1 cellular context compared by ENCODE assay signal in the genomic region with DNA sequence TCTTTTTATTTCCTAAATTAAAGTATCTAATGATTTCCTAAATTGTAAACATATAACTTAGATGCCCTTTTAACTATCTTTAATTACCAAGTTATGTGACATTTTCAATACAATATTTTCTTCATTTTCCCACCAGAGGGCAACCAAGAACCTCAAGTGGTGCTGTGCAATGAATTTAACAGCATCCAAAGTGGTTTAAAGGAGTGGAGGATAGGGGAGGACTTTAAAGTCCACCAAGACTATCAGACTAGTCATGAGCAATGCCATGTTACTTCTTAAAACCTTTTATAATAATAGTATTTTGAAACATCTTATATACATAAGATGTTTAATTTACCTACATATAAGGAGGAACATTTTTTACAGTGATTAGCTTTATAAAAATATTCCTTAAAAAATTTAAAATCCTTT.
TF ChIP-seq lines count a peak whose summit lies in the region.

No MANE protein-coding gene starts in this region.

TF ChIP-seq in GM23338, 12 proteins besides CTCF, POLR2A, EP300 and RAD21 (continued from another document):
- TF ChIP-seq, protein P1, sequence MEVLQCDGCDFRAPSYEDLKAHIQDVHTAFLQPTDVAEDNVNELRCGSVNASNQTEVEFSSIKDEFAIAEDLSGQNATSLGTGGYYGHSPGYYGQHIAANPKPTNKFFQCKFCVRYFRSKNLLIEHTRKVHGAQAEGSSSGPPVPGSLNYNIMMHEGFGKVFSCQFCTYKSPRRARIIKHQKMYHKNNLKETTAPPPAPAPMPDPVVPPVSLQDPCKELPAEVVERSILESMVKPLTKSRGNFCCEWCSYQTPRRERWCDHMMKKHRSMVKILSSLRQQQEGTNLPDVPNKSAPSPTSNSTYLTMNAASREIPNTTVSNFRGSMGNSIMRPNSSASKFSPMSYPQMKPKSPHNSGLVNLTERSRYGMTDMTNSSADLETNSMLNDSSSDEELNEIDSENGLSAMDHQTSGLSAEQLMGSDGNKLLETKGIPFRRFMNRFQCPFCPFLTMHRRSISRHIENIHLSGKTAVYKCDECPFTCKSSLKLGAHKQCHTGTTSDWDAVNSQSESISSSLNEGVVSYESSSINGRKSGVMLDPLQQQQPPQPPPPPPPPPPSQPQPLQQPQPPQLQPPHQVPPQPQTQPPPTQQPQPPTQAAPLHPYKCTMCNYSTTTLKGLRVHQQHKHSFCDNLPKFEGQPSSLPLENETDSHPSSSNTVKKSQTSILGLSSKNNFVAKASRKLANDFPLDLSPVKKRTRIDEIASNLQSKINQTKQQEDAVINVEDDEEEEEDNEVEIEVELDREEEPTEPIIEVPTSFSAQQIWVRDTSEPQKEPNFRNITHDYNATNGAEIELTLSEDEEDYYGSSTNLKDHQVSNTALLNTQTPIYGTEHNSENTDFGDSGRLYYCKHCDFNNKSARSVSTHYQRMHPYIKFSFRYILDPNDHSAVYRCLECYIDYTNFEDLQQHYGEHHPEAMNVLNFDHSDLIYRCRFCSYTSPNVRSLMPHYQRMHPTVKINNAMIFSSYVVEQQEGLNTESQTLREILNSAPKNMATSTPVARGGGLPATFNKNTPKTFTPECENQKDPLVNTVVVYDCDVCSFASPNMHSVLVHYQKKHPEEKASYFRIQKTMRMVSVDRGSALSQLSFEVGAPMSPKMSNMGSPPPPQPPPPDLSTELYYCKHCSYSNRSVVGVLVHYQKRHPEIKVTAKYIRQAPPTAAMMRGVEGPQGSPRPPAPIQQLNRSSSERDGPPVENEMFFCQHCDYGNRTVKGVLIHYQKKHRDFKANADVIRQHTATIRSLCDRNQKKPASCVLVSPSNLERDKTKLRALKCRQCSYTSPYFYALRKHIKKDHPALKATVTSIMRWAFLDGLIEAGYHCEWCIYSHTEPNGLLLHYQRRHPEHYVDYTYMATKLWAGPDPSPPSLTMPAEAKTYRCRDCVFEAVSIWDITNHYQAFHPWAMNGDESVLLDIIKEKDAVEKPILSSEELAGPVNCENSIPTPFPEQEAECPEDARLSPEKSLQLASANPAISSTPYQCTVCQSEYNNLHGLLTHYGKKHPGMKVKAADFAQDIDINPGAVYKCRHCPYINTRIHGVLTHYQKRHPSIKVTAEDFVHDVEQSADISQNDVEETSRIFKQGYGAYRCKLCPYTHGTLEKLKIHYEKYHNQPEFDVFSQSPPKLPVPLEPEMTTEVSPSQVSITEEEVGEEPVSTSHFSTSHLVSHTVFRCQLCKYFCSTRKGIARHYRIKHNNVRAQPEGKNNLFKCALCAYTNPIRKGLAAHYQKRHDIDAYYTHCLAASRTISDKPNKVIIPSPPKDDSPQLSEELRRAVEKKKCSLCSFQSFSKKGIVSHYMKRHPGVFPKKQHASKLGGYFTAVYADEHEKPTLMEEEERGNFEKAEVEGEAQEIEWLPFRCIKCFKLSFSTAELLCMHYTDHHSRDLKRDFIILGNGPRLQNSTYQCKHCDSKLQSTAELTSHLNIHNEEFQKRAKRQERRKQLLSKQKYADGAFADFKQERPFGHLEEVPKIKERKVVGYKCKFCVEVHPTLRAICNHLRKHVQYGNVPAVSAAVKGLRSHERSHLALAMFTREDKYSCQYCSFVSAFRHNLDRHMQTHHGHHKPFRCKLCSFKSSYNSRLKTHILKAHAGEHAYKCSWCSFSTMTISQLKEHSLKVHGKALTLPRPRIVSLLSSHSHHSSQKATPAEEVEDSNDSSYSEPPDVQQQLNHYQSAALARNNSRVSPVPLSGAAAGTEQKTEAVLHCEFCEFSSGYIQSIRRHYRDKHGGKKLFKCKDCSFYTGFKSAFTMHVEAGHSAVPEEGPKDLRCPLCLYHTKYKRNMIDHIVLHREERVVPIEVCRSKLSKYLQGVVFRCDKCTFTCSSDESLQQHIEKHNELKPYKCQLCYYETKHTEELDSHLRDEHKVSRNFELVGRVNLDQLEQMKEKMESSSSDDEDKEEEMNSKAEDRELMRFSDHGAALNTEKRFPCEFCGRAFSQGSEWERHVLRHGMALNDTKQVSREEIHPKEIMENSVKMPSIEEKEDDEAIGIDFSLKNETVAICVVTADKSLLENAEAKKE (CRISPR knock-in tag; IDR thresholded peaks at IDR 0.05) = no peak
- TF ChIP-seq STAT1 (IDR thresholded peaks at IDR 0.05; ENCODE audit: unreplicated experiment) (no peak), POLR2AphosphoS5 (IDR thresholded peaks at IDR 0.05; ENCODE audit: low read depth) (no peak), JUNB (IDR thresholded peaks at IDR 0.05; ENCODE audit: unreplicated experiment) (no peak), NANOG (IDR thresholded peaks at IDR 0.05; ENCODE audit: borderline replicate concordance) (no peak), CREB1 (CRISPR knock-in tag; IDR thresholded peaks at IDR 0.05; ENCODE audit: low read depth) (no peak)
- TF ChIP-seq, protein P2, sequence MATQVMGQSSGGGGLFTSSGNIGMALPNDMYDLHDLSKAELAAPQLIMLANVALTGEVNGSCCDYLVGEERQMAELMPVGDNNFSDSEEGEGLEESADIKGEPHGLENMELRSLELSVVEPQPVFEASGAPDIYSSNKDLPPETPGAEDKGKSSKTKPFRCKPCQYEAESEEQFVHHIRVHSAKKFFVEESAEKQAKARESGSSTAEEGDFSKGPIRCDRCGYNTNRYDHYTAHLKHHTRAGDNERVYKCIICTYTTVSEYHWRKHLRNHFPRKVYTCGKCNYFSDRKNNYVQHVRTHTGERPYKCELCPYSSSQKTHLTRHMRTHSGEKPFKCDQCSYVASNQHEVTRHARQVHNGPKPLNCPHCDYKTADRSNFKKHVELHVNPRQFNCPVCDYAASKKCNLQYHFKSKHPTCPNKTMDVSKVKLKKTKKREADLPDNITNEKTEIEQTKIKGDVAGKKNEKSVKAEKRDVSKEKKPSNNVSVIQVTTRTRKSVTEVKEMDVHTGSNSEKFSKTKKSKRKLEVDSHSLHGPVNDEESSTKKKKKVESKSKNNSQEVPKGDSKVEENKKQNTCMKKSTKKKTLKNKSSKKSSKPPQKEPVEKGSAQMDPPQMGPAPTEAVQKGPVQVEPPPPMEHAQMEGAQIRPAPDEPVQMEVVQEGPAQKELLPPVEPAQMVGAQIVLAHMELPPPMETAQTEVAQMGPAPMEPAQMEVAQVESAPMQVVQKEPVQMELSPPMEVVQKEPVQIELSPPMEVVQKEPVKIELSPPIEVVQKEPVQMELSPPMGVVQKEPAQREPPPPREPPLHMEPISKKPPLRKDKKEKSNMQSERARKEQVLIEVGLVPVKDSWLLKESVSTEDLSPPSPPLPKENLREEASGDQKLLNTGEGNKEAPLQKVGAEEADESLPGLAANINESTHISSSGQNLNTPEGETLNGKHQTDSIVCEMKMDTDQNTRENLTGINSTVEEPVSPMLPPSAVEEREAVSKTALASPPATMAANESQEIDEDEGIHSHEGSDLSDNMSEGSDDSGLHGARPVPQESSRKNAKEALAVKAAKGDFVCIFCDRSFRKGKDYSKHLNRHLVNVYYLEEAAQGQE (IDR thresholded peaks at IDR 0.05; ENCODE audit: unreplicated experiment) = no peak
- TF ChIP-seq, protein P3, sequence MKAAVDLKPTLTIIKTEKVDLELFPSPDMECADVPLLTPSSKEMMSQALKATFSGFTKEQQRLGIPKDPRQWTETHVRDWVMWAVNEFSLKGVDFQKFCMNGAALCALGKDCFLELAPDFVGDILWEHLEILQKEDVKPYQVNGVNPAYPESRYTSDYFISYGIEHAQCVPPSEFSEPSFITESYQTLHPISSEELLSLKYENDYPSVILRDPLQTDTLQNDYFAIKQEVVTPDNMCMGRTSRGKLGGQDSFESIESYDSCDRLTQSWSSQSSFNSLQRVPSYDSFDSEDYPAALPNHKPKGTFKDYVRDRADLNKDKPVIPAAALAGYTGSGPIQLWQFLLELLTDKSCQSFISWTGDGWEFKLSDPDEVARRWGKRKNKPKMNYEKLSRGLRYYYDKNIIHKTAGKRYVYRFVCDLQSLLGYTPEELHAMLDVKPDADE (IDR thresholded peaks at IDR 0.05) = no peak
